ENCODE assay signal across 1 cellular context in the genomic region with DNA sequence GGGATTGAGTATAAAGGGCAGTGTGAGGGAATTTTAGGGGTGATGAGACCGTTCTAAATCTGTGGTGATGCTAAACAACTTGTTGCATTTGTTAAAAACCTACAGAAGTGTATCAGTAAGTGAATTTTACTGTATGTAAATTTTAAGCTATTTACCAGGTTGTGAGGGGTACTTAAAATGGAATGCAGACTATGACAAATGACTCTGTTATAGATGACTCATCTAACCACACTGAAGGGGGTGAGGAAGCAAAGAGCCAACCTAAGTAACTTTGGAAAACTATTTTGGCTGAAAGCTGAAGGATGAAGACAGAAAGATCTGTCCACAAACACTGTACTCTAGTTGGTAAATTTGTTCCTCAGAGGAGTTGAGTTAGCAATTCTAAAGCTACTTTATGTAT.
TF ChIP-seq lines count a peak whose summit lies in the region.

No MANE protein-coding gene starts in this region.

TF ChIP-seq in GM12878, 131 proteins besides CTCF, POLR2A, EP300 and RAD21:
- TF ChIP-seq RUNX3 (IDR thresholded peaks at IDR 0.05; ENCODE audit: low read length) (0 out of 2 replicates have a peak, but pooled peaks have one; percentile 28), JUNB (IDR thresholded peaks at IDR 0.05) (0 out of 2 replicates have a peak, but pooled peaks have one; percentile 11), CHD1 (IDR thresholded peaks at IDR 0.05; ENCODE audit: low read depth, low read length) (no peak)
- TF ChIP-seq, protein P1, sequence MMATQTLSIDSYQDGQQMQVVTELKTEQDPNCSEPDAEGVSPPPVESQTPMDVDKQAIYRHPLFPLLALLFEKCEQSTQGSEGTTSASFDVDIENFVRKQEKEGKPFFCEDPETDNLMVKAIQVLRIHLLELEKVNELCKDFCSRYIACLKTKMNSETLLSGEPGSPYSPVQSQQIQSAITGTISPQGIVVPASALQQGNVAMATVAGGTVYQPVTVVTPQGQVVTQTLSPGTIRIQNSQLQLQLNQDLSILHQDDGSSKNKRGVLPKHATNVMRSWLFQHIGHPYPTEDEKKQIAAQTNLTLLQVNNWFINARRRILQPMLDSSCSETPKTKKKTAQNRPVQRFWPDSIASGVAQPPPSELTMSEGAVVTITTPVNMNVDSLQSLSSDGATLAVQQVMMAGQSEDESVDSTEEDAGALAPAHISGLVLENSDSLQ (IDR thresholded peaks at IDR 0.05) = peak; percentile 45
